Comparison of ENCODE assay signal across 2 cellular contexts in genomic region chr6:29129326-29130012, GRCh38.
A peak's percentile ranks its signal among the peaks of the same experiment; 100 is the strongest.
TF ChIP-seq lines count a peak whose summit lies in the region.

No MANE protein-coding gene starts in this region.

TF ChIP-seq in K562, 482 proteins besides CTCF, POLR2A, EP300 and RAD21:
- TF ChIP-seq BHLHE40 (IDR thresholded peaks at IDR 0.05; ENCODE audit: low read length) = no peak
- 0 out of 2 replicates have a peak, but pooled peaks have one; percentile 36 for TF ChIP-seq ZNF184 (CRISPR knock-in tag; IDR thresholded peaks at IDR 0.05)
TF ChIP-seq in K562: peak in this region for 1.

TF ChIP-seq in H1, 55 proteins besides CTCF, POLR2A, EP300 and RAD21:
- TF ChIP-seq CBX5 (IDR thresholded peaks at IDR 0.05; ENCODE audit: low read depth, low read length) (no peak), BCL11A (IDR thresholded peaks at IDR 0.05; ENCODE audit: low read depth in 2 of 2, low read length in 2 of 2) (no peak)
